9 cellular contexts compared by ENCODE assay signal in genomic region chr5:169778622-169779596, GRCh38.
A peak's percentile ranks its signal among the peaks of the same experiment; 100 is the strongest.
DNase-seq lines count a peak whose midpoint lies in the region; ATAC-seq, FAIRE-seq and TF ChIP-seq lines count a peak whose summit lies in the region.
"Had no signal": no experiment of that assay in that cellular context is flagged by ENCODE, and none has a peak within 500 bp of the region (broad histone marks: within the 10 kb centered on the region; RNA-seq: fewer than 3 reads in every experiment).

No MANE protein-coding gene starts in this region.

- no peak overlapping the region for H3K9ac ChIP-seq in MM.1S (ENCODE audit: low read length)

- no peak for TF ChIP-seq EP300 in sigmoid colon (IDR thresholded peaks at IDR 0.05)

- H3K4me2 ChIP-seq in MM.1S (ENCODE audit: low read depth, low read length): no peak overlapping the region

- H3K27ac ChIP-seq in MM.1S (ENCODE audit: low read length) (0 out of 2 replicates have a peak overlapping the region, but pooled peaks have one; percentile 6), small intestine (ENCODE audit: low read depth in 1 of 2, low read length in 1 of 2) (no peak overlapping the region), sigmoid colon (no peak overlapping the region)

- no peak for FAIRE-seq in small intestine (lab: Jason Lieb, UNC)

- no peaks in the 10 kb centered on the region for H3K9me2 ChIP-seq in MM.1S (replicated peaks; ENCODE audit: insufficient read depth, low read length)

- ATAC-seq in activated CD8-positive, alpha-beta memory T cell treated with anti-CD3 and anti-CD28 coated beads, Interleukin-2, amount 10 ng/mL, durations not matched to agents 7 days and 5 days: no peak
- ATAC-seq in HG02798 (IDR thresholded peaks at IDR 0.05; ENCODE audit: poor library complexity, unreplicated experiment): peak; percentile 88
- ATAC-seq in stimulated activated naive CD8-positive, alpha-beta T cell treated with anti-CD3 and anti-CD28 coated beads, Interleukin-15, Interleukin-2, amounts not matched to agents 100 U/mL and 50 U/mL, for 24 hours: peak; percentile 54
- ATAC-seq: left lobe of liver had no signal

- H3K36me3 Mint-ChIP-seq in activated CD8-positive, alpha-beta memory T cell treated with anti-CD3 and anti-CD28 coated beads, Interleukin-2, amount 10 ng/mL, durations not matched to agents 7 days and 5 days: peaks cover 20% of the 10 kb centered on the region

- H3K9me3 ChIP-seq in MM.1S (replicated peaks; ENCODE audit: insufficient read depth, low read length): no peaks in the 10 kb centered on the region
- H3K9me3 ChIP-seq in small intestine (ENCODE audit: control insufficient read depth, low read depth): no peaks in the 10 kb centered on the region
- H3K9me3 ChIP-seq in MG63: no peaks in the 10 kb centered on the region
- no peaks in the 10 kb centered on the region for H3K9me3 ChIP-seq in sigmoid colon

- H3K9me3 Mint-ChIP-seq in activated CD8-positive, alpha-beta memory T cell treated with anti-CD3 and anti-CD28 coated beads, Interleukin-2, amount 10 ng/mL, durations not matched to agents 7 days and 5 days (ENCODE audit: low read depth): no peaks in the 10 kb centered on the region

- H3K4me1 Mint-ChIP-seq in activated CD8-positive, alpha-beta memory T cell treated with anti-CD3 and anti-CD28 coated beads, Interleukin-2, amount 10 ng/mL, durations not matched to agents 7 days and 5 days: peaks cover 17% of the 10 kb centered on the region

- no peak overlapping the region for H3K4me3 ChIP-seq in MM.1S (ENCODE audit: low read length)
- no peak overlapping the region for H3K4me3 ChIP-seq in small intestine (ENCODE audit: low read depth in 1 of 2, low read length in 2 of 2)
- H3K4me3 ChIP-seq in MG63: no peak overlapping the region
- H3K4me3 ChIP-seq in sigmoid colon: no peak overlapping the region

- no peaks in the 10 kb centered on the region for H3F3A ChIP-seq in MM.1S (ENCODE audit: insufficient read depth, low read length)

- H3K27me3 Mint-ChIP-seq in activated CD8-positive, alpha-beta memory T cell treated with anti-CD3 and anti-CD28 coated beads, Interleukin-2, amount 10 ng/mL, durations not matched to agents 7 days and 5 days: no peaks in the 10 kb centered on the region

- TF ChIP-seq CTCF in MM.1S (IDR thresholded peaks at IDR 0.05; ENCODE audit: low read length): no peak
- no peak for TF ChIP-seq CTCF in sigmoid colon (IDR thresholded peaks at IDR 0.05)

- CTCF ChIA-PET in activated CD8-positive, alpha-beta memory T cell treated with anti-CD3 and anti-CD28 coated beads, Interleukin-2, amount 10 ng/mL, durations not matched to agents 7 days and 5 days (lab: Charles Lee): interaction anchor here (1.1 to 1.2 kb wide), 2 partner anchors 17 to 45 kb away, joined by 3 read pairs; no protein-coding TSS in a partner anchor

- no peak overlapping the region for H3K4me3 Mint-ChIP-seq in activated CD8-positive, alpha-beta memory T cell treated with anti-CD3 and anti-CD28 coated beads, Interleukin-2, amount 10 ng/mL, durations not matched to agents 7 days and 5 days

- 59 to 68% (median 66%) methylated on average over 7 of the region's 7 CpGs for WGBS in small intestine, 3 donors
- 69 to 79% methylated on average over 7 of the region's 7 CpGs for WGBS in sigmoid colon, 2 donors

- H2AFZ ChIP-seq in MM.1S (ENCODE audit: low read length): no peak overlapping the region

- H3K27me3 ChIP-seq in MM.1S (replicated peaks; ENCODE audit: insufficient read depth, low read length): no peaks in the 10 kb centered on the region
- H3K27me3 ChIP-seq in small intestine (ENCODE audit: control insufficient read depth in 2 of 2, insufficient read depth in 2 of 2, low read length in 2 of 2): no peaks in the 10 kb centered on the region
- no peaks in the 10 kb centered on the region for H3K27me3 ChIP-seq in MG63
- no peaks in the 10 kb centered on the region for H3K27me3 ChIP-seq in sigmoid colon

- TF ChIP-seq POLR2A in sigmoid colon (IDR thresholded peaks at IDR 0.05): no peak

- H3K4me1 ChIP-seq in MM.1S (ENCODE audit: low read length) (no peaks in the 10 kb centered on the region), small intestine (ENCODE audit: control insufficient read depth in 2 of 2, insufficient read depth in 1 of 2, low read depth in 1 of 2, low read length in 1 of 2) (no peaks in the 10 kb centered on the region), sigmoid colon (no peaks in the 10 kb centered on the region)

- intact Hi-C loops in sigmoid colon (cut with DNase I): no loop called here

- H3K36me3 ChIP-seq in MM.1S (replicated peaks; ENCODE audit: insufficient read depth, low read length) (no peaks in the 10 kb centered on the region; the same call in 1 of the 2 replicates), small intestine (ENCODE audit: control insufficient read depth in 2 of 2, insufficient read depth in 2 of 2, low read length in 2 of 2) (no peaks in the 10 kb centered on the region), MG63 (no peaks in the 10 kb centered on the region), sigmoid colon (no peaks in the 10 kb centered on the region)

- peak overlapping the region; percentile 37 for H3K27ac Mint-ChIP-seq in activated CD8-positive, alpha-beta memory T cell treated with anti-CD3 and anti-CD28 coated beads, Interleukin-2, amount 10 ng/mL, durations not matched to agents 7 days and 5 days

- H4K20me1 ChIP-seq in MM.1S (ENCODE audit: insufficient read depth, low read length): no peaks in the 10 kb centered on the region

- H3K79me2 ChIP-seq in MM.1S (ENCODE audit: low read length): no peaks in the 10 kb centered on the region

- no peak for DNase-seq in activated CD8-positive, alpha-beta memory T cell treated with anti-CD3 and anti-CD28 coated beads, Interleukin-2, amount 10 ng/mL, durations not matched to agents 7 days and 5 days
- DNase-seq in activated CD8-positive, alpha-beta memory T cell treated with anti-CD3 and anti-CD28 coated beads for 24 hours: no peak
- no peak for DNase-seq in MM.1S
- no peak for DNase-seq in stimulated activated naive CD8-positive, alpha-beta T cell treated with anti-CD3 and anti-CD28 coated beads, Interleukin-15, Interleukin-2, amounts not matched to agents 100 U/mL and 50 U/mL, for 24 hours
- no peak for DNase-seq in small intestine
- no peak for DNase-seq in MG63
- DNase-seq in sigmoid colon: no peak
